In the genomic region with DNA sequence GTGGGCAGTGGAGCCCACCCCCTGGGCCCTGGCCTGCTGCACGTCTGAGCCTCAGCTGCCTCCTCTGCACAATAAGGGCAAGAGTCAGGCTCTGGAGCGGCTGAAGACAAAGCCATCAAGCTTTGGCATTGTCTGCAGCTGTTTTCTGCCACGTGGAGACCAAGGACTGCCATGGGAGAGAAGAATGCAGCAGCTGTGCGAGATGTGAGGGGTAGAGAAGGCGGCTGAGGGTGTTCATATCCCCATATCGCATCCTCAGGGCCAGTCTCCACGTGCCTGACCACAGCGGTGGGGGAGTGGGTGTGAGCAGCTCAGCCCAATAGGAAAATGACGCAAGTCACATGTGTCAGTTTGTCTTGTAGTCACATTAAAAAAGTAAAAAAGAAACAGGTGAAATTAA, we compare ENCODE assay signal across 18 cellular contexts. TPM values are rescaled to one million over a fixed set of nuclear protein-coding genes. Genes with fewer than 3 reads are reported as not detected.
DNase-seq lines count a peak whose midpoint lies in the region; ATAC-seq and TF ChIP-seq lines count a peak whose summit lies in the region.
"Had no signal": no experiment of that assay in that cellular context is flagged by ENCODE, and none has a peak within 500 bp of the region (broad histone marks: within the 10 kb centered on the region; RNA-seq: fewer than 3 reads in every experiment).

No MANE protein-coding gene starts in this region.

- H3K4me3 ChIP-seq in GM23248, result no peak overlapping the region
- no peak overlapping the region for H3K4me3 ChIP-seq in mesenchymal stem cell (ENCODE audit: insufficient read depth in 1 of 2, low read depth in 1 of 2, low read length in 2 of 2)
- no peak overlapping the region for H3K4me3 ChIP-seq in smooth muscle cell

- H2AFZ ChIP-seq in GM23248, result 0 out of 2 replicates have a peak overlapping the region, but pooled peaks have one; percentile 25
- H2AFZ ChIP-seq in mesenchymal stem cell (ENCODE audit: low read depth, low read length), result no peak overlapping the region
- H2AFZ ChIP-seq in smooth muscle cell (ENCODE audit: low read depth), result peak overlapping the region; percentile 80

- no peak overlapping the region for H2AK5ac ChIP-seq in mesenchymal stem cell (ENCODE audit: low read length, severe bottlenecking)

- WGBS in GM23248 (ENCODE audit: low coverage in 1 of 2, low lambda C conversion rate in 2 of 2, missing lambda C conversion rate in 2 of 2), 2 experiments, result 16% methylated on average over 9 of the region's 9 CpGs
- WGBS in mesenchymal stem cell, result 80% methylated on average over 9 of the region's 9 CpGs
- 70% methylated on average over 9 of the region's 9 CpGs for WGBS in smooth muscle cell (ENCODE audit: low lambda C conversion rate)

- no peaks in the 10 kb centered on the region for H3K36me3 Mint-ChIP-seq in brain
- H3K36me3 Mint-ChIP-seq: activated naive CD4-positive, alpha-beta T cell treated with anti-CD3 and anti-CD28 coated beads, Interleukin-2, amount 10 ng/mL, durations not matched to agents 7 days and 5 days; stimulated activated naive B cell treated with anti-CD40 and anti-IgM and Interleukin-4, amounts not matched to agents 10 μg/mL and 1 μg/mL and 100 μg/mL, for 72 hours; T-cell had no signal

- H2BK5ac ChIP-seq in mesenchymal stem cell (ENCODE audit: low read depth, low read length, poor library complexity, severe bottlenecking), result no peak overlapping the region

- no peak for TF ChIP-seq CTCF in brain (conservative IDR thresholded peaks at IDR 0.05)
- no peak for TF ChIP-seq CTCF in smooth muscle cell (IDR thresholded peaks at IDR 0.05; ENCODE audit: borderline replicate concordance, insufficient read depth, poor library complexity, severe bottlenecking)
- TF ChIP-seq CTCF in RWPE1 (conservative IDR thresholded peaks at IDR 0.05; ENCODE audit: low read depth), result no peak

- H3K4ac ChIP-seq in mesenchymal stem cell (ENCODE audit: low read depth in 1 of 2, low read length in 2 of 2), result peak overlapping the region in 1 of 2 experiments; percentile 62

- H3K9ac ChIP-seq in GM23248, result no peak overlapping the region
- peak overlapping the region; percentile 64 for H3K9ac ChIP-seq in mesenchymal stem cell (ENCODE audit: low read length)
- H3K9ac ChIP-seq in smooth muscle cell (ENCODE audit: low read depth), result no peak overlapping the region

- CTCF ChIA-PET in RWPE1 (lab: Yijun Ruan, JAX), result interaction anchor here (0.7 to 0.9 kb wide), 2 partner anchors 8 to 11 kb away, joined by 3 read pairs; no protein-coding TSS in a partner anchor

- H3K9me3 ChIP-seq in GM23248 (ENCODE audit: low read depth) (no peaks in the 10 kb centered on the region), mesenchymal stem cell (ENCODE audit: control insufficient read depth, low read length) (no peaks in the 10 kb centered on the region), smooth muscle cell (replicated peaks; ENCODE audit: low read depth) (no peaks in the 10 kb centered on the region)

- H4K91ac ChIP-seq in mesenchymal stem cell (ENCODE audit: low read length), result peak overlapping the region; percentile 55

- no peak overlapping the region for H3K23ac ChIP-seq in mesenchymal stem cell (ENCODE audit: low read length in 2 of 2)

- peaks cover 60% of the 10 kb centered on the region for H3K4me1 Mint-ChIP-seq in brain
- H3K4me1 Mint-ChIP-seq: activated naive CD4-positive, alpha-beta T cell treated with anti-CD3 and anti-CD28 coated beads, Interleukin-2, amount 10 ng/mL, durations not matched to agents 7 days and 5 days; naive thymus-derived CD4-positive, alpha-beta T cell; stimulated activated naive B cell treated with anti-CD40 and anti-IgM and Interleukin-4, amounts not matched to agents 10 μg/mL and 1 μg/mL and 100 μg/mL, for 72 hours had no signal

- H3K27ac ChIP-seq in GM23248 (no peak overlapping the region), mesenchymal stem cell (ENCODE audit: low read length, poor library complexity, severe bottlenecking) (no peak overlapping the region), smooth muscle cell (ENCODE audit: low read depth) (peak overlapping the region; percentile 48), RWPE1 (no peak overlapping the region)

- no peaks in the 10 kb centered on the region for H3K36me3 ChIP-seq in GM23248 (ENCODE audit: low read depth)
- H3K36me3 ChIP-seq in mesenchymal stem cell (ENCODE audit: control insufficient read depth in 1 of 2, insufficient read depth in 2 of 2, low read depth in 1 of 2, low read length in 2 of 2), result no peaks in the 10 kb centered on the region
- no peaks in the 10 kb centered on the region for H3K36me3 ChIP-seq in smooth muscle cell (ENCODE audit: low read depth)

- H3K27me3 ChIP-seq in GM23248 (replicated peaks; ENCODE audit: insufficient read depth) (0 out of 2 replicates have a peak, but pooled peaks cover 4% of the 10 kb centered on the region), mesenchymal stem cell (ENCODE audit: control insufficient read depth in 1 of 2, insufficient read depth in 1 of 2, low read length in 2 of 2) (no peaks in the 10 kb centered on the region), smooth muscle cell (ENCODE audit: low read depth) (no peaks in the 10 kb centered on the region)

- DNase-seq in GM23248 (peak; percentile 7), mesenchymal stem cell (no peak), smooth muscle cell (lab: John Stamatoyannopoulos, UW; ENCODE audit: unreplicated experiment) (no peak), DMS114 treated with DMSO at 0.1 percent for 48 hours (lab: John Stamatoyannopoulos, UW; ENCODE audit: unreplicated experiment) (no peak), UCSD-AML1 (lab: John Stamatoyannopoulos, UW; ENCODE audit: unreplicated experiment) (no peak), RWPE1 (ENCODE audit: low spot score) (no peak)
- DNase-seq: activated CD4-positive, CD25-positive, alpha-beta regulatory T cell treated with anti-CD3 and anti-CD28 coated beads, Interleukin-2, amount 50 U/mL, for 72 hours; activated CD8-positive, alpha-beta memory T cell treated with anti-CD3 and anti-CD28 coated beads, Interleukin-2, amount 50 U/mL, for 4 hours; activated naive CD4-positive, alpha-beta T cell treated with anti-CD3 and anti-CD28 coated beads, Interleukin-2, amount 10 ng/mL, durations not matched to agents 7 days and 5 days; head of caudate nucleus; naive thymus-derived CD4-positive, alpha-beta T cell; NCI-H446 treated with DMSO at 0.1 percent for 48 hours; OCI-M1; stimulated activated naive B cell treated with anti-CD40 and anti-IgM and Interleukin-4, amounts not matched to agents 10 μg/mL and 1 μg/mL and 100 μg/mL, for 72 hours; T-cell had no signal

- no peak overlapping the region for H3K14ac ChIP-seq in mesenchymal stem cell (ENCODE audit: low read length in 2 of 2)

- H3K79me2 ChIP-seq in GM23248 (ENCODE audit: insufficient read depth), result no peaks in the 10 kb centered on the region
- H3K79me2 ChIP-seq in smooth muscle cell (ENCODE audit: low read depth), result no peaks in the 10 kb centered on the region

- peaks cover 3% of the 10 kb centered on the region for H3K27me3 Mint-ChIP-seq in brain

- H3K9me2 ChIP-seq in GM23248 (ENCODE audit: insufficient read depth), result no peaks in the 10 kb centered on the region

- peak overlapping the region in 1 of 2 experiments; percentile 21 for H2BK12ac ChIP-seq in mesenchymal stem cell (ENCODE audit: low read length in 2 of 2)

- H3K27ac Mint-ChIP-seq in brain, result peak overlapping the region in 3 of 5 experiments; percentile 84 to 89 (median 87)
- H3K27ac Mint-ChIP-seq: activated naive CD4-positive, alpha-beta T cell treated with anti-CD3 and anti-CD28 coated beads, Interleukin-2, amount 10 ng/mL, durations not matched to agents 7 days and 5 days; naive thymus-derived CD4-positive, alpha-beta T cell; stimulated activated naive B cell treated with anti-CD40 and anti-IgM and Interleukin-4, amounts not matched to agents 10 μg/mL and 1 μg/mL and 100 μg/mL, for 72 hours; T-cell had no signal

- H2BK120ac ChIP-seq in mesenchymal stem cell (ENCODE audit: low read depth, low read length), result no peak overlapping the region

- in situ Hi-C loops in GM23248 (cut with MboI), result no loop called here

- H3F3A ChIP-seq in GM23248 (ENCODE audit: insufficient read depth), result no peaks in the 10 kb centered on the region
- H3F3A ChIP-seq in smooth muscle cell (ENCODE audit: low read depth), result peaks cover 8% of the 10 kb centered on the region

- no peak overlapping the region for H3K4me2 ChIP-seq in GM23248 (ENCODE audit: unreplicated experiment)
- H3K4me2 ChIP-seq in mesenchymal stem cell (ENCODE audit: low read length, poor library complexity, severe bottlenecking), result no peak overlapping the region
- H3K4me2 ChIP-seq in smooth muscle cell, result peak overlapping the region; percentile 47

- no peaks in the 10 kb centered on the region for H3K79me1 ChIP-seq in mesenchymal stem cell (replicated peaks; ENCODE audit: low read length, poor library complexity, severe bottlenecking)

- peak overlapping the region; percentile 65 to 84 for H3K18ac ChIP-seq in mesenchymal stem cell (ENCODE audit: low read depth in 1 of 2, low read length in 2 of 2)

- peak overlapping the region; percentile 79 for H4K8ac ChIP-seq in mesenchymal stem cell (ENCODE audit: low read length)

- peaks cover 0 to 2% (median 0%) of the 10 kb centered on the region in 5 experiments for H3K9me3 Mint-ChIP-seq in brain
- H3K9me3 Mint-ChIP-seq: activated naive CD4-positive, alpha-beta T cell treated with anti-CD3 and anti-CD28 coated beads, Interleukin-2, amount 10 ng/mL, durations not matched to agents 7 days and 5 days; naive thymus-derived CD4-positive, alpha-beta T cell; stimulated activated naive B cell treated with anti-CD40 and anti-IgM and Interleukin-4, amounts not matched to agents 10 μg/mL and 1 μg/mL and 100 μg/mL, for 72 hours; T-cell had no signal

- H3K4me1 ChIP-seq in GM23248 (ENCODE audit: insufficient read depth) (no peaks in the 10 kb centered on the region), mesenchymal stem cell (ENCODE audit: control insufficient read depth, insufficient read depth, low read depth, low read length) (no peaks in the 10 kb centered on the region), smooth muscle cell (ENCODE audit: low read depth) (peaks cover 16% of the 10 kb centered on the region)

- POLR2A ChIA-PET in RWPE1 (lab: Yijun Ruan, JAX; ENCODE audit: low non-redundant PET), result no interaction called here

- H4K20me1 ChIP-seq in GM23248 (ENCODE audit: insufficient read depth) (no peaks in the 10 kb centered on the region), smooth muscle cell (ENCODE audit: low read depth) (no peaks in the 10 kb centered on the region)

- H2BK15ac ChIP-seq in mesenchymal stem cell (ENCODE audit: low read depth, poor library complexity, severe bottlenecking), result no peak overlapping the region

- no peak overlapping the region for H3K4me3 Mint-ChIP-seq in brain
- H3K4me3 Mint-ChIP-seq: activated naive CD4-positive, alpha-beta T cell treated with anti-CD3 and anti-CD28 coated beads, Interleukin-2, amount 10 ng/mL, durations not matched to agents 7 days and 5 days; naive thymus-derived CD4-positive, alpha-beta T cell; stimulated activated naive B cell treated with anti-CD40 and anti-IgM and Interleukin-4, amounts not matched to agents 10 μg/mL and 1 μg/mL and 100 μg/mL, for 72 hours; T-cell had no signal

- no peak for ATAC-seq in HG03439 (IDR thresholded peaks at IDR 0.05; ENCODE audit: unreplicated experiment)
- ATAC-seq: naive thymus-derived CD4-positive, alpha-beta T cell; stimulated activated naive B cell treated with anti-CD40 and anti-IgM and Interleukin-4, amounts not matched to agents 10 μg/mL and 1 μg/mL and 100 μg/mL, for 72 hours; T-cell had no signal

RNA-seq across cellular contexts. Expression of a gene that starts 6.8 kb away (rescaled TPM):
- 0.22 TPM in 1 of 2 replicates, not detected in the other for total RNA-seq in GM23248 (2014; rRNA removed; shearing (Covaris generic))
- polyA plus RNA-seq in GM23248 (2016; fragmentation: Nextera tagmentation; extraction: Ambion mirVana) (0.25 and 0.31 TPM in 2 replicates), brain (ENCODE audit: insufficient read depth, low read depth, low replicate concordance) (0.39 TPM), smooth muscle cell (1.6 and 2.6 TPM in 2 replicates)
- 2.7 TPM for polyA plus RNA-seq in mesenchymal stem cell (2013, experiment 1 of 2)
- polyA plus RNA-seq in mesenchymal stem cell (2013, experiment 2 of 2), result 2.7 TPM
- total RNA-seq in smooth muscle cell, result 0.63 and 0.85 TPM in 2 replicates
- total RNA-seq: bronchial epithelial cell; naive thymus-derived CD4-positive, alpha-beta T cell; T-cell had no signal
- polyA plus RNA-seq: naive thymus-derived CD4-positive, alpha-beta T cell had no signal

RNA-seq across cellular contexts. Expression of a gene that starts 36.2 kb away (rescaled TPM):
- total RNA-seq in GM23248 (2014; rRNA removed; shearing (Covaris generic)), result 2.8 and 7.1 TPM in 2 replicates
- 3.6 and 3.9 TPM in 2 replicates for polyA plus RNA-seq in GM23248 (2016; fragmentation: Nextera tagmentation; extraction: Ambion mirVana)
- 3.9 TPM for polyA plus RNA-seq in brain (ENCODE audit: insufficient read depth, low read depth, low replicate concordance)
- polyA plus RNA-seq in mesenchymal stem cell (2013, experiment 1 of 2), result 1.2 TPM
- polyA plus RNA-seq in mesenchymal stem cell (2013, experiment 2 of 2), result 1.3 TPM
- total RNA-seq in smooth muscle cell, result 1.8 and 2.4 TPM in 2 replicates
- 1.5 and 1.6 TPM in 2 replicates for polyA plus RNA-seq in smooth muscle cell

RNA-seq across cellular contexts. Expression of a gene that starts 51.3 kb away (rescaled TPM):
- 0.43 TPM in 1 of 2 replicates, not detected in the other for total RNA-seq in GM23248 (2014; rRNA removed; shearing (Covaris generic))
- polyA plus RNA-seq in GM23248 (2016; fragmentation: Nextera tagmentation; extraction: Ambion mirVana) (0.06 TPM in 1 of 2 replicates, not detected in the other), brain (ENCODE audit: insufficient read depth, low read depth, low replicate concordance) (8.4 TPM), smooth muscle cell (6.2 and 7.3 TPM in 2 replicates)
- 10.2 TPM for polyA plus RNA-seq in mesenchymal stem cell (2013, experiment 1 of 2)
- 9.4 TPM for polyA plus RNA-seq in mesenchymal stem cell (2013, experiment 2 of 2)
- 3.2 and 3.4 TPM in 2 replicates for total RNA-seq in smooth muscle cell
- polyA plus RNA-seq: naive thymus-derived CD4-positive, alpha-beta T cell had no signal

RNA-seq across cellular contexts. Expression of a gene that starts 55.2 kb away (rescaled TPM):
- total RNA-seq in GM23248 (2014; rRNA removed; shearing (Covaris generic)), result 32.1 and 52.2 TPM in 2 replicates
- polyA plus RNA-seq in GM23248 (2016; fragmentation: Nextera tagmentation; extraction: Ambion mirVana), result 54.3 and 66.3 TPM in 2 replicates
- polyA plus RNA-seq in brain (ENCODE audit: insufficient read depth, low read depth, low replicate concordance), result 27.1 TPM
- 37.6 TPM for polyA plus RNA-seq in mesenchymal stem cell (2013, experiment 1 of 2)
- 34.1 TPM for polyA plus RNA-seq in mesenchymal stem cell (2013, experiment 2 of 2)
- total RNA-seq in smooth muscle cell, result 48.1 and 67.0 TPM in 2 replicates
- polyA plus RNA-seq in smooth muscle cell, result 46.3 and 50.3 TPM in 2 replicates

RNA-seq across cellular contexts. Expression of a gene that starts 58.0 kb away (rescaled TPM):
- 22.8 and 49.0 TPM in 2 replicates for total RNA-seq in GM23248 (2014; rRNA removed; shearing (Covaris generic))
- 94.9 and 96.0 TPM in 2 replicates for polyA plus RNA-seq in GM23248 (2016; fragmentation: Nextera tagmentation; extraction: Ambion mirVana)
- 172 TPM for polyA plus RNA-seq in brain (ENCODE audit: insufficient read depth, low read depth, low replicate concordance)
- 41.6 TPM for polyA plus RNA-seq in mesenchymal stem cell (2013, experiment 1 of 2)
- polyA plus RNA-seq in mesenchymal stem cell (2013, experiment 2 of 2), result 39.5 TPM
- 61.5 and 98.7 TPM in 2 replicates for total RNA-seq in smooth muscle cell
- polyA plus RNA-seq in smooth muscle cell, result 81.9 and 92.3 TPM in 2 replicates
